ENCODE assay signal across 8 cellular contexts in the genomic region with DNA sequence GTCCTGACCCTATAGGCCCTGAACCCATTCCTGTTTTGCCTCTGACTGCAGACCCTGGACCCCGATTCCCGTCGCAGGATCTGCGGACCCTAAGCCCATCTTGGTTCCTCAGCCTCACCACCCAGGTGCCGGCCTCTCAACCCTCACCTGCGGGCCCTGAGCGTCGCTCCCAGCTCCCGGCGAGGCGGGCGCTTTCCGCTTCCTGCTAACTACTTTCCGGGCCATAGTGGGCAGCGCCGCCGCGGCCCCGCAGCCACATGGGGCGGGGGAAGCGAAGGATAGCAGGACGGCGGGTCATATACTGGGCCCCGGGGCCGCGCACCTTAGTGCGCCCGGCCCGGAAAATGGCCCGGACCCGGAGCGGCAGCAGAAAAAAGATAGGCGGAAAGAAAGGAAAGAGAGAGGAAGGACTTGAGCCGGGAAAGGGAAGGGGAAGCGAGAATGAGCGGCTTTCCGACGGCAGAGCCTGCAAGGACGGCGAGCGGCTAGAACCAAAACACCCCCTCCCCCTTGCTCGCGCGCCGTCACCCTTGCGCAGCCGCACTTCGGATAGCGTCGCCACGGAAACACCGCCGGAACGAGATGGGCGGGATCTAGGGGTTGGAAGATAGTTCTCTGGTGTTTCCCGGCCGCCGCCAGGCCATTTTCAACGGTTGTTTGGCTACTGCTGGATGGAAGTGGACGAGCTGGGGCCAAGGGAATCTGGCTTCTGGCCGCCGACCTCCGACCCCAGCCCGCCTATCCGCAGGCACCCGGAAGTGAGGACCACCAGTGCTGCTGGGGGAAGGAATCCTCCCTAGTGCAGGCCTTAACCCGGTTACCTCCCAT. TPM values are rescaled to one million over a fixed set of nuclear protein-coding genes. Genes with fewer than 3 reads are reported as not detected.
DNase-seq lines count a peak whose midpoint lies in the region; ATAC-seq and TF ChIP-seq lines count a peak whose summit lies in the region.

A gene (minus strand): TSS at position 492 of the 828 bp plus-strand sequence. CDS start 267 bp downstream, at position 225.

- H3K36me3 ChIP-seq in colonic mucosa, result no peaks in the 10 kb centered on the region

- ATAC-seq in GM19043 (IDR thresholded peaks at IDR 0.05; ENCODE audit: low read depth, unreplicated experiment) (peak; percentile 62), HG03354 (IDR thresholded peaks at IDR 0.05; ENCODE audit: poor library complexity, severe bottlenecking, unreplicated experiment) (peak; percentile 84)

- no peaks in the 10 kb centered on the region for H3K9me3 ChIP-seq in colonic mucosa

- DNase-seq in Ammon's horn (ENCODE audit: low spot score) (peak; percentile 96), NCI-H446 treated with DMSO at 0.1 percent for 48 hours (lab: John Stamatoyannopoulos, UW) (peak; percentile 77), colonic mucosa (peak; percentile 94), kidney tubule cell (ENCODE audit: low spot score) (peak; percentile 91)
- peak; percentile 94 for DNase-seq in activated CD4-positive, alpha-beta T cell treated with anti-CD3 and anti-CD28 coated beads for 48 hours
- peak; percentile 66 to 78 for DNase-seq in stimulated activated CD4-positive, alpha-beta T cell treated with anti-CD3 and anti-CD28 coated beads, Interleukin-1b, Interleukin-23, amount 100 ng/mL, for 1 hour (ENCODE audit: low read depth in 2 of 2)

- H3K27me3 ChIP-seq in colonic mucosa, result no peaks in the 10 kb centered on the region

- H3K4me1 ChIP-seq in colonic mucosa, result peaks cover 10% of the 10 kb centered on the region

- peak within 1 kb of the TSS; percentile 81 to 100 for H3K9ac ChIP-seq in colonic mucosa (ENCODE audit: low read depth in 2 of 2, low read length in 2 of 2)

- H3K27ac ChIP-seq in colonic mucosa, result peak within 1 kb of the TSS; percentile 95

- intact Hi-C loops in colonic mucosa (cut with DNase I), result loop anchor here (2.0 kb wide), 1 partner anchor 126 kb away; no protein-coding TSS in a partner anchor

- H3K4me3 ChIP-seq in colonic mucosa, result peak within 1 kb of the TSS; percentile 98

- no peak for TF ChIP-seq CTCF in colonic mucosa (IDR thresholded peaks at IDR 0.05)

RNA-seq across cellular contexts. Expression of the gene that starts here (rescaled TPM):
- total RNA-seq in colonic mucosa, result 10 to 100 TPM; 37.9 to 41.5 TPM

Comparison
In these comparisons a context has a peak if more than half of its experiments do, and no peak if none do; other contexts are left out.
1. Peak in every context shown above with its lines: DNase-seq, ATAC-seq, H3K4me3 ChIP-seq and H3K27ac ChIP-seq.